Comparison of ENCODE assay signal across 9 cellular contexts in genomic region chr13:28495586-28496564, GRCh38. TPM values are rescaled to one million over a fixed set of nuclear protein-coding genes. Genes with fewer than 3 reads are reported as not detected.
DNase-seq lines count a peak whose midpoint lies in the region; ATAC-seq, FAIRE-seq and TF ChIP-seq lines count a peak whose summit lies in the region.
"Had no signal": no experiment of that assay in that cellular context is flagged by ENCODE, and none has a peak within 500 bp of the region (broad histone marks: within the 10 kb centered on the region; RNA-seq: fewer than 3 reads in every experiment).

No MANE protein-coding gene starts in this region.

- TF ChIP-seq RAD21 in SK-N-SH (IDR thresholded peaks at IDR 0.05; ENCODE audit: low read length), result no peak

- H3K9me2 ChIP-seq in SK-N-SH, result no peaks in the 10 kb centered on the region

- peak overlapping the region; percentile 84 for H3K4me3 Mint-ChIP-seq in WTC11

- POLR2A ChIA-PET in SK-N-SH (lab: Yijun Ruan, JAX), result no interaction called here
- POLR2A ChIA-PET in WTC11 (lab: Charles Lee), result interaction anchor here (0.9 to 1.5 kb wide), 3 partner anchors 9 to 66 kb away, joined by 3 to 5 read pairs (median 4); no protein-coding TSS in a partner anchor

- FAIRE-seq in small intestine (lab: Jason Lieb, UNC), result no peak

- H3K4me1 Mint-ChIP-seq in WTC11, result peaks cover 47% of the 10 kb centered on the region

- H3K36me3 ChIP-seq in SK-N-SH (replicated peaks in 1 of 2; ENCODE audit: control insufficient read depth in 1 of 2, insufficient read depth in 2 of 2, low read length in 1 of 2) (no peaks in the 10 kb centered on the region), iPS DF 6.9 (ENCODE audit: control insufficient read depth, insufficient read depth, low read length) (no peaks in the 10 kb centered on the region; the same call in 1 of the 2 replicates), stomach (no peaks in the 10 kb centered on the region), small intestine (ENCODE audit: control insufficient read depth in 2 of 2, insufficient read depth in 2 of 2, low read length in 2 of 2) (no peaks in the 10 kb centered on the region)

- H4K20me1 ChIP-seq in SK-N-SH (ENCODE audit: insufficient read depth), result no peaks in the 10 kb centered on the region

- ATAC-seq in SK-N-SH treated with all-trans-retinoic acid at 6 μM for 48 hours, result no peak
- ATAC-seq in WTC11, result no peak

- H3K4me3 ChIP-seq in SK-N-SH (ENCODE audit: low read depth in 2 of 2, low read length in 1 of 2), result peak overlapping the region in 1 of 2 experiments; percentile 37; a peak in 1 of 4 replicates
- peak overlapping the region; percentile 82 for H3K4me3 ChIP-seq in iPS DF 6.9 (ENCODE audit: low read length)
- H3K4me3 ChIP-seq in stomach, result peak overlapping the region; percentile 43 to 57 (median 47)
- H3K4me3 ChIP-seq in small intestine (ENCODE audit: low read depth in 1 of 2, low read length in 2 of 2), result peak overlapping the region in 1 of 2 donors; percentile 47

- H3F3A ChIP-seq in SK-N-SH (replicated peaks; ENCODE audit: insufficient read depth), result peaks cover 5% of the 10 kb centered on the region

- H2AFZ ChIP-seq in SK-N-SH (ENCODE audit: low read depth), result no peak overlapping the region

- peaks cover 15% of the 10 kb centered on the region for H3K27me3 Mint-ChIP-seq in WTC11 (ENCODE audit: low read depth)

- H3K36me3 Mint-ChIP-seq in WTC11, result peaks cover under 1% of the 10 kb centered on the region; the same call in 1 of the 2 replicates

- no peaks in the 10 kb centered on the region for H3K4me1 ChIP-seq in SK-N-SH (ENCODE audit: control insufficient read depth in 1 of 2, insufficient read depth in 2 of 2, low read depth in 1 of 2, low read length in 1 of 2)
- peaks cover 3% of the 10 kb centered on the region; the same call in 1 of the 2 replicates for H3K4me1 ChIP-seq in iPS DF 6.9 (ENCODE audit: control insufficient read depth, insufficient read depth, low read length)
- peaks cover 18 to 28% (median 22%) of the 10 kb centered on the region in 4 donors for H3K4me1 ChIP-seq in stomach
- H3K4me1 ChIP-seq in small intestine (ENCODE audit: control insufficient read depth in 2 of 2, insufficient read depth in 1 of 2, low read depth in 1 of 2, low read length in 1 of 2), result no peaks in the 10 kb centered on the region

- no peaks in the 10 kb centered on the region for H3K9me3 ChIP-seq in SK-N-SH
- H3K9me3 ChIP-seq in iPS DF 6.9 (ENCODE audit: control insufficient read depth, insufficient read depth, low read length), result no peaks in the 10 kb centered on the region
- H3K9me3 ChIP-seq in stomach, result no peaks in the 10 kb centered on the region
- no peaks in the 10 kb centered on the region for H3K9me3 ChIP-seq in small intestine (ENCODE audit: control insufficient read depth, low read depth)

- no peaks in the 10 kb centered on the region for H3K79me2 ChIP-seq in SK-N-SH (ENCODE audit: insufficient read depth)

- no peak for TF ChIP-seq POLR2A in stomach (IDR thresholded peaks at IDR 0.05)

- TF ChIP-seq CTCF in SK-N-SH (IDR thresholded peaks at IDR 0.05) (no peak), WTC11 (IDR thresholded peaks at IDR 0.05) (no peak), stomach (IDR thresholded peaks at IDR 0.05) (no peak)

- H3K27ac ChIP-seq in SK-N-SH (ENCODE audit: low read depth in 2 of 2, low read length in 1 of 2) (no peak overlapping the region), iPS DF 6.9 (ENCODE audit: low read length) (no peak overlapping the region), stomach (peak overlapping the region in 3 of 5 donors; percentile 48 to 70 (median 70)), small intestine (ENCODE audit: low read depth in 1 of 2, low read length in 1 of 2) (peak overlapping the region in 1 of 2 donors; percentile 63), caudate nucleus (ENCODE audit: low read depth, low read length) (no peak overlapping the region)

- 17% methylated on average over 34 of the region's 36 CpGs for WGBS in SK-N-SH (ENCODE audit: low lambda C conversion rate)
- no CpG with 5 or more reads among the region's 36 CpGs for WGBS in iPS DF 6.9 (ENCODE audit: insufficient coverage, insufficient read length)
- WGBS in stomach, 5 donors, result 19 to 23% (median 22%) methylated on average over 28 to 36 of the region's 36 CpGs
- WGBS in small intestine, 3 donors, result 21 to 25% (median 23%) methylated on average over 36 of the region's 36 CpGs

- intact Hi-C loops in stomach (cut with DNase I; ENCODE audit: low total_unique reads), result no loop called here

- CTCF ChIA-PET in SK-N-SH (lab: Yijun Ruan, JAX) (no interaction called here), WTC11 (lab: Charles Lee) (interaction anchor here (0.9 to 1.1 kb wide), 2 partner anchors 53 to 163 kb away, joined by 3 to 4 read pairs; partner anchors contain the start of gene POMP)

- DNase-seq in SK-N-SH, result no peak
- no peak for DNase-seq in WTC11 (ENCODE audit: low spot score)
- DNase-seq in iPS DF 6.9 (ENCODE audit: low read depth, low spot score), result no peak
- DNase-seq in stomach, result no peak
- no peak for DNase-seq in NCI-H1048 (lab: John Stamatoyannopoulos, UW)
- no peak for DNase-seq in small intestine
- DNase-seq in caudate nucleus (lab: John Stamatoyannopoulos, UW), result no peak

- TF ChIP-seq EP300 in SK-N-SH (IDR thresholded peaks at IDR 0.05; ENCODE audit: borderline replicate concordance in 1 of 2, low read depth in 1 of 2, low read length in 1 of 2) (no peak), stomach (IDR thresholded peaks at IDR 0.05) (no peak)

- H3K27me3 ChIP-seq in SK-N-SH (ENCODE audit: insufficient read depth), result peaks cover 67% of the 10 kb centered on the region
- no peaks in the 10 kb centered on the region; the same call in 1 of the 2 replicates for H3K27me3 ChIP-seq in iPS DF 6.9 (ENCODE audit: control insufficient read depth, insufficient read depth, low read length)
- peaks cover 18 to 80% (median 65%) of the 10 kb centered on the region in 3 donors for H3K27me3 ChIP-seq in stomach
- H3K27me3 ChIP-seq in small intestine (ENCODE audit: control insufficient read depth in 2 of 2, insufficient read depth in 2 of 2, low read length in 2 of 2), result peaks cover 23 to 25% of the 10 kb centered on the region in 2 donors

- no peaks in the 10 kb centered on the region for H3K9me3 Mint-ChIP-seq in WTC11

- H3K4me2 ChIP-seq in SK-N-SH, result peak overlapping the region; percentile 81; the same call in 1 of the 2 replicates

- peak overlapping the region; percentile 20; the same call in 1 of the 2 replicates for H3K27ac Mint-ChIP-seq in WTC11

- no peak overlapping the region for H3K9ac ChIP-seq in SK-N-SH

TF ChIP-seq in SK-N-SH, 30 proteins besides CTCF, POLR2A, EP300 and RAD21 (continues in another document):
- TF ChIP-seq IRF3 (IDR thresholded peaks at IDR 0.05; ENCODE audit: low read depth, low read length) (no peak), TAF1 (IDR thresholded peaks at IDR 0.05; ENCODE audit: borderline replicate concordance, low read depth, low read length) (no peak), FOXJ3 (CRISPR knock-in tag; IDR thresholded peaks at IDR 0.05) (no peak), RCOR1 (IDR thresholded peaks at IDR 0.05; ENCODE audit: low read length) (no peak), EZH2phosphoT487 (IDR thresholded peaks at IDR 0.05; ENCODE audit: borderline replicate concordance, low read depth) (no peak)

TF ChIP-seq in SK-N-SH treated with all-trans-retinoic acid at 6 μM for 48 hours, 23 proteins besides CTCF, POLR2A, EP300 and RAD21 (continues in another document):
- no peak for TF ChIP-seq ESRRG (CRISPR knock-in tag; IDR thresholded peaks at IDR 0.05)
- TF ChIP-seq CSDC2 (CRISPR knock-in tag; IDR thresholded peaks at IDR 0.05), result no peak
- no peak for TF ChIP-seq ARNTL (CRISPR knock-in tag; IDR thresholded peaks at IDR 0.05; ENCODE audit: borderline replicate concordance, low read depth)
- TF ChIP-seq ZNF70 (CRISPR knock-in tag; IDR thresholded peaks at IDR 0.05), result no peak
- TF ChIP-seq RARB (CRISPR knock-in tag; IDR thresholded peaks at IDR 0.05), result no peak
- TF ChIP-seq OSR1 (CRISPR knock-in tag; IDR thresholded peaks at IDR 0.05), result no peak
- TF ChIP-seq TCF4 (CRISPR knock-in tag; IDR thresholded peaks at IDR 0.05; ENCODE audit: borderline replicate concordance), result no peak

TF ChIP-seq in WTC11, 78 proteins besides CTCF, POLR2A, EP300 and RAD21:
- TF ChIP-seq HMGXB4 (CRISPR knock-in tag; IDR thresholded peaks at IDR 0.05) (peak; percentile 59; the same call in 1 of the 2 replicates), ATF1 (CRISPR knock-in tag; IDR thresholded peaks at IDR 0.05) (no peak)

RNA-seq across cellular contexts. Expression of gene FLT1, which starts 0.9 kb away (rescaled TPM):
- polyA plus RNA-seq in SK-N-SH (2012; rRNA removed) (0.20 and 0.41 TPM in 2 replicates), stomach (1 to 10 TPM in 2 of 3 donors, under 1 TPM in 1; 1.00 to 3.3 (median 3.2) TPM), small intestine (1 to 10 TPM in 1 of 3 donors, under 1 TPM in 2; 0.45 to 8.8 (median 0.81) TPM)
- 0.51 and 0.57 TPM in 2 replicates for polyA plus RNA-seq in SK-N-SH (2012; cell fraction: cytosol; rRNA removed)
- polyA plus RNA-seq in SK-N-SH (2012; cell fraction: nucleus; rRNA removed), result 0.31 and 0.42 TPM in 2 replicates
- total RNA-seq in WTC11 (2021) (66.3 to 71.0 TPM (median 66.8 TPM) in 3 replicates), stomach (10 to 100 TPM in 2 of 5 donors, 1 to 10 TPM in 2, not detected in 1; 3.6 to 41.9 (median 14.1) TPM)
- total RNA-seq: myocyte had no signal

Comparison
In these comparisons a context has a peak if more than half of its experiments do, and no peak if none do; other contexts are left out.
1. H3K27ac ChIP-seq: peak in stomach (3 of 5); none in SK-N-SH (0 of 2), iPS DF 6.9 (single experiment) and caudate nucleus (single experiment).